In genomic region chr2:18922276-18922675, GRCh38 we compare ENCODE assay signal across 17 cellular contexts.
DNase-seq lines count a peak whose midpoint lies in the region; ATAC-seq lines count a peak whose summit lies in the region.
"Had no signal": no experiment of that assay in that cellular context is flagged by ENCODE, and none has a peak within 500 bp of the region (broad histone marks: within the 10 kb centered on the region; RNA-seq: fewer than 3 reads in every experiment).

No MANE protein-coding gene starts in this region.

- H3K9ac ChIP-seq in GM23248 (no peak overlapping the region), mesenchymal stem cell (ENCODE audit: low read length) (no peak overlapping the region)

- ATAC-seq in HG03565 (IDR thresholded peaks at IDR 0.05; ENCODE audit: unreplicated experiment) = no peak
- ATAC-seq: Panc1 had no signal

- H4K20me1 ChIP-seq in GM23248 (ENCODE audit: insufficient read depth) = no peaks in the 10 kb centered on the region

- H3K9me2 ChIP-seq in GM23248 (ENCODE audit: insufficient read depth) = no peaks in the 10 kb centered on the region

- H3K4me3 ChIP-seq in GM23248 (no peak overlapping the region), mesenchymal stem cell (ENCODE audit: insufficient read depth in 1 of 2, low read depth in 1 of 2, low read length in 2 of 2) (no peak overlapping the region)

- DNase-seq in AG08395 (ENCODE audit: low spot score) = peak; percentile 31
- DNase-seq in GM23248 = peak; percentile 49
- DNase-seq in astrocyte of the hippocampus (ENCODE audit: low read depth, low spot score) = peak; percentile 35
- DNase-seq in mesenchymal stem cell = no peak
- DNase-seq in COLO668 (lab: John Stamatoyannopoulos, UW; ENCODE audit: unreplicated experiment) = no peak
- DNase-seq in cerebellar cortex (ENCODE audit: low spot score) = no peak
- DNase-seq in NCI-H1092 treated with DMSO at 0.1 percent for 48 hours (lab: John Stamatoyannopoulos, UW) = no peak
- DNase-seq: C1 segment of cervical spinal cord, DMS79 treated with DMSO at 0.1 percent for 48 hours, Karpas-422, MM.1S, NCI-H1092, NCI-H146, NCI-H2029 treated with DMSO at 0.1 percent for 48 hours had no signal

- no peak overlapping the region for H3K4me2 ChIP-seq in GM23248 (ENCODE audit: unreplicated experiment)
- H3K4me2 ChIP-seq in mesenchymal stem cell (ENCODE audit: low read length, poor library complexity, severe bottlenecking) = no peak overlapping the region

- peak overlapping the region in 1 of 2 experiments; percentile 28 for H3K18ac ChIP-seq in mesenchymal stem cell (ENCODE audit: low read depth in 1 of 2, low read length in 2 of 2)

- no peaks in the 10 kb centered on the region for H3K36me3 ChIP-seq in GM23248 (ENCODE audit: low read depth)
- H3K36me3 ChIP-seq in mesenchymal stem cell (ENCODE audit: control insufficient read depth in 1 of 2, insufficient read depth in 2 of 2, low read depth in 1 of 2, low read length in 2 of 2) = no peaks in the 10 kb centered on the region

- H4K91ac ChIP-seq in mesenchymal stem cell (ENCODE audit: low read length) = peak overlapping the region; percentile 18

- H2AFZ ChIP-seq in GM23248 = no peak overlapping the region
- H2AFZ ChIP-seq in mesenchymal stem cell (ENCODE audit: low read depth, low read length) = no peak overlapping the region

- H3K79me2 ChIP-seq in GM23248 (ENCODE audit: insufficient read depth) = no peaks in the 10 kb centered on the region

- H4K8ac ChIP-seq in mesenchymal stem cell (ENCODE audit: low read length) = no peak overlapping the region

- H2BK15ac ChIP-seq in mesenchymal stem cell (ENCODE audit: low read depth, poor library complexity, severe bottlenecking) = no peak overlapping the region

- WGBS in GM23248 (ENCODE audit: low coverage in 1 of 2, low lambda C conversion rate in 2 of 2, missing lambda C conversion rate in 2 of 2), 2 experiments = 70 to 82% methylated on average over 1 of the region's 1 CpG
- no CpG with 5 or more reads among the region's 1 CpG for WGBS in mesenchymal stem cell

- H3K14ac ChIP-seq in mesenchymal stem cell (ENCODE audit: low read length in 2 of 2) = peak overlapping the region in 1 of 2 experiments; percentile 11

- H2BK120ac ChIP-seq in mesenchymal stem cell (ENCODE audit: low read depth, low read length) = no peak overlapping the region

- H3K27me3 ChIP-seq in GM23248 (replicated peaks; ENCODE audit: insufficient read depth) (no peaks in the 10 kb centered on the region), mesenchymal stem cell (ENCODE audit: control insufficient read depth in 1 of 2, insufficient read depth in 1 of 2, low read length in 2 of 2) (no peaks in the 10 kb centered on the region)

- no peaks in the 10 kb centered on the region for H3K9me3 ChIP-seq in GM23248 (ENCODE audit: low read depth)
- H3K9me3 ChIP-seq in mesenchymal stem cell (ENCODE audit: control insufficient read depth, low read length) = no peaks in the 10 kb centered on the region

- peak overlapping the region; percentile 6 to 52 for H2BK12ac ChIP-seq in mesenchymal stem cell (ENCODE audit: low read length in 2 of 2)

- no peak overlapping the region for H3K23ac ChIP-seq in mesenchymal stem cell (ENCODE audit: low read length in 2 of 2)

- peak overlapping the region in 1 of 2 experiments; percentile 49 for H3K4ac ChIP-seq in mesenchymal stem cell (ENCODE audit: low read depth in 1 of 2, low read length in 2 of 2)

- H2AK5ac ChIP-seq in mesenchymal stem cell (ENCODE audit: low read length, severe bottlenecking) = peak overlapping the region; percentile 3

- H3K27ac ChIP-seq in GM23248 (no peak overlapping the region), mesenchymal stem cell (ENCODE audit: low read length, poor library complexity, severe bottlenecking) (no peak overlapping the region)
- H3K27ac ChIP-seq: HL-60 had no signal

- in situ Hi-C loops in GM23248 (cut with MboI) = no loop called here

- peaks cover 25% of the 10 kb centered on the region for H3F3A ChIP-seq in GM23248 (ENCODE audit: insufficient read depth)

- no peak overlapping the region for H2BK5ac ChIP-seq in mesenchymal stem cell (ENCODE audit: low read depth, low read length, poor library complexity, severe bottlenecking)

- H3K4me1 ChIP-seq in GM23248 (ENCODE audit: insufficient read depth) = peaks cover 47% of the 10 kb centered on the region
- peaks cover 8% of the 10 kb centered on the region for H3K4me1 ChIP-seq in mesenchymal stem cell (ENCODE audit: control insufficient read depth, insufficient read depth, low read depth, low read length)

- H3K79me1 ChIP-seq in mesenchymal stem cell (replicated peaks; ENCODE audit: low read length, poor library complexity, severe bottlenecking) = no peaks in the 10 kb centered on the region

Comparison
In these comparisons a context has a peak if more than half of its experiments do, and no peak if none do; other contexts are left out.
1. DNase-seq: peak in AG08395 (single experiment), GM23248 (single experiment) and astrocyte of the hippocampus (single experiment); none in mesenchymal stem cell (single experiment), COLO668 (single experiment), cerebellar cortex (single experiment) and NCI-H1092 treated with DMSO at 0.1 percent for 48 hours (single experiment).